Comparison of ENCODE assay signal across 12 cellular contexts in genomic region chr13:30713133-30713532, GRCh38. TPM values are rescaled to one million over a fixed set of nuclear protein-coding genes. Genes with fewer than 3 reads are reported as not detected.
A peak's percentile ranks its signal among the peaks of the same experiment; 100 is the strongest.
DNase-seq lines count a peak whose midpoint lies in the region; ATAC-seq, FAIRE-seq and TF ChIP-seq lines count a peak whose summit lies in the region.
"Had no signal": no experiment of that assay in that cellular context is flagged by ENCODE, and none has a peak within 500 bp of the region (broad histone marks: within the 10 kb centered on the region; RNA-seq: fewer than 3 reads in every experiment).

No MANE protein-coding gene starts in this region.

- H3K4me1 ChIP-seq in heart left ventricle, result peaks cover 0 to 48% (median 8%) of the 10 kb centered on the region in 12 donors

- no peaks in the 10 kb centered on the region for H3K36me3 ChIP-seq in heart left ventricle

- peaks cover 19% of the 10 kb centered on the region for H3K4me1 Mint-ChIP-seq in stimulated activated memory B cell treated with anti-CD40 and anti-IgM and Interleukin-4, amounts not matched to agents 10 μg/mL and 1 μg/mL and 100 μg/mL, for 72 hours

- H3K27me3 ChIP-seq in heart left ventricle, result no peaks in the 10 kb centered on the region

- H3K9me3 ChIP-seq in heart left ventricle, result no peaks in the 10 kb centered on the region

- no peak overlapping the region for H3K4me3 ChIP-seq in heart left ventricle

- peak overlapping the region; percentile 55 for H3K27ac Mint-ChIP-seq in stimulated activated memory B cell treated with anti-CD40 and anti-IgM and Interleukin-4, amounts not matched to agents 10 μg/mL and 1 μg/mL and 100 μg/mL, for 72 hours

- intact Hi-C loops in heart left ventricle (cut with DNase I), result no loop called here

- DNase-seq in NK-92 treated with Interleukin-12 subunit alpha and Interleukin-12 subunit beta, amount 100 ng/mL, for 24 hours (lab: John Stamatoyannopoulos, UW), result peak; percentile 70
- no peak for DNase-seq in NK-92 (lab: John Stamatoyannopoulos, UW; ENCODE audit: unreplicated experiment)
- DNase-seq in SKM-1 treated with dmso at 0.1 percent for 144 hours (lab: John Stamatoyannopoulos, UW; ENCODE audit: unreplicated experiment), result peak; percentile 99
- peak in 2 of 5 donors; percentile 31 to 57 for DNase-seq in heart left ventricle
- no peak for DNase-seq in GM19239 (ENCODE audit: insufficient read length, low spot score)
- no peak for DNase-seq in RKO (ENCODE audit: low spot score)
- no peak for DNase-seq in NCI-H146 (lab: John Stamatoyannopoulos, UW)
- DNase-seq: erythroblast, NCI-H526 had no signal

- H3K9me3 Mint-ChIP-seq in stimulated activated memory B cell treated with anti-CD40 and anti-IgM and Interleukin-4, amounts not matched to agents 10 μg/mL and 1 μg/mL and 100 μg/mL, for 72 hours, result no peaks in the 10 kb centered on the region

- WGBS in heart left ventricle, 4 donors, result 34 to 39% (median 36%) methylated on average over 5 of the region's 5 CpGs

- H3K27me3 Mint-ChIP-seq in stimulated activated memory B cell treated with anti-CD40 and anti-IgM and Interleukin-4, amounts not matched to agents 10 μg/mL and 1 μg/mL and 100 μg/mL, for 72 hours, result no peaks in the 10 kb centered on the region

- TF ChIP-seq CTCF in heart left ventricle (IDR thresholded peaks at IDR 0.05), result no peak

- no peak for FAIRE-seq in GM19239 (lab: Jason Lieb, UNC)
- FAIRE-seq: A204.1 had no signal

- H3K36me3 Mint-ChIP-seq in stimulated activated memory B cell treated with anti-CD40 and anti-IgM and Interleukin-4, amounts not matched to agents 10 μg/mL and 1 μg/mL and 100 μg/mL, for 72 hours, result no peaks in the 10 kb centered on the region

- H3K27ac ChIP-seq in heart left ventricle, result peak overlapping the region in 1 of 12 donors; percentile 14

- no peak overlapping the region for H3K4me3 Mint-ChIP-seq in stimulated activated memory B cell treated with anti-CD40 and anti-IgM and Interleukin-4, amounts not matched to agents 10 μg/mL and 1 μg/mL and 100 μg/mL, for 72 hours

- peak; percentile 57 to 91 (median 88) for ATAC-seq in heart left ventricle
- ATAC-seq in stimulated activated memory B cell treated with anti-CD40 and anti-IgM and Interleukin-4, amounts not matched to agents 10 μg/mL and 1 μg/mL and 100 μg/mL, for 72 hours, result peak; percentile 77

- no peak for TF ChIP-seq POLR2A in heart left ventricle (IDR thresholded peaks at IDR 0.05)

RNA-seq across cellular contexts. Expression of gene ALOX5AP, which starts 22.2 kb away (rescaled TPM):
- total RNA-seq in heart left ventricle, result 10 to 100 TPM in 4 of 9 donors, 1 to 10 TPM in 5; 2.4 to 24.3 (median 8.8) TPM
- 10 to 100 TPM in 1 of 2 donors, under 1 TPM in 1; 0.88 to 15.1 TPM for polyA plus RNA-seq in heart left ventricle
- polyA plus RNA-seq: neural cell had no signal

Comparison
In these comparisons a context has a peak if more than half of its experiments do, and no peak if none do; other contexts are left out.
1. DNase-seq: peak in NK-92 treated with Interleukin-12 subunit alpha and Interleukin-12 subunit beta, amount 100 ng/mL, for 24 hours (single experiment) and SKM-1 treated with dmso at 0.1 percent for 144 hours (single experiment); none in NK-92 (single experiment), GM19239 (single experiment), RKO (single experiment) and NCI-H146 (single experiment).